In genomic region chr13:106818971-106819370, GRCh38 we compare ENCODE assay signal across 14 cellular contexts.
DNase-seq lines count a peak whose midpoint lies in the region; ATAC-seq and TF ChIP-seq lines count a peak whose summit lies in the region.
"Had no signal": no experiment of that assay in that cellular context is flagged by ENCODE, and none has a peak within 500 bp of the region (broad histone marks: within the 10 kb centered on the region; RNA-seq: fewer than 3 reads in every experiment).

No MANE protein-coding gene starts in this region.

- H3K27ac ChIP-seq in GM23338 (ENCODE audit: low read depth) (no peak overlapping the region), VCaP (peak overlapping the region; percentile 56), trophoblast cell (ENCODE audit: low read depth, low read length) (no peak overlapping the region), heart left ventricle (no peak overlapping the region)
- H3K27ac ChIP-seq: GM23248 had no signal

- no peak overlapping the region for H3K4me2 ChIP-seq in GM23338
- no peak overlapping the region for H3K4me2 ChIP-seq in trophoblast cell (ENCODE audit: low read length)

- H2AFZ ChIP-seq in GM23338: 0 out of 2 replicates have a peak overlapping the region, but pooled peaks have one; percentile 21
- no peak overlapping the region for H2AFZ ChIP-seq in trophoblast cell (ENCODE audit: insufficient read depth, low read length, poor library complexity)
- H2AFZ ChIP-seq: GM23248 had no signal

- H4K8ac ChIP-seq in trophoblast cell (ENCODE audit: low read depth, low read length): no peak overlapping the region

- H3K4ac ChIP-seq in trophoblast cell (ENCODE audit: low read depth, low read length): no peak overlapping the region

- in situ Hi-C loops in GM13977 (cut with MboI; ENCODE audit: low pct_unique_long_range_greater_than_20kb, low sequenced_read_pairs, unreplicated experiment): no loop called here

- no peak overlapping the region for H3K9ac ChIP-seq in trophoblast cell (ENCODE audit: low read length)
- H3K9ac ChIP-seq: GM23248 had no signal

- intact Hi-C loops in heart left ventricle (cut with DNase I): no loop called here

- no peak overlapping the region for H2AK5ac ChIP-seq in trophoblast cell (ENCODE audit: low read length)

- no peaks in the 10 kb centered on the region for H3K36me3 ChIP-seq in GM23338 (ENCODE audit: insufficient read depth)
- no peaks in the 10 kb centered on the region for H3K36me3 ChIP-seq in trophoblast cell (ENCODE audit: control insufficient read depth in 1 of 2, insufficient read depth in 2 of 2, low read length in 2 of 2)
- H3K36me3 ChIP-seq in heart left ventricle: no peaks in the 10 kb centered on the region

- TF ChIP-seq POLR2A in heart left ventricle (IDR thresholded peaks at IDR 0.05): no peak

- H3K4me1 ChIP-seq in GM23338 (ENCODE audit: insufficient read depth): peaks cover 29% of the 10 kb centered on the region
- no peaks in the 10 kb centered on the region for H3K4me1 ChIP-seq in trophoblast cell (ENCODE audit: control insufficient read depth in 1 of 2, insufficient read depth in 2 of 2, low read length in 2 of 2)
- H3K4me1 ChIP-seq in heart left ventricle: peaks cover 0 to 4% (median 0%) of the 10 kb centered on the region in 12 donors

- no peak for ATAC-seq in GM23338
- ATAC-seq in heart left ventricle: no peak
- ATAC-seq: HCT116 had no signal

- no peaks in the 10 kb centered on the region for H3K79me1 ChIP-seq in trophoblast cell (ENCODE audit: low read length)

- no peak overlapping the region for H4K91ac ChIP-seq in trophoblast cell (ENCODE audit: low read depth, low read length)

- no peaks in the 10 kb centered on the region for H3F3A ChIP-seq in GM23338 (replicated peaks; ENCODE audit: low read depth)

- no peak for DNase-seq in GM23338 (ENCODE audit: low spot score)
- peak; percentile 30 to 81 for DNase-seq in trophoblast cell
- DNase-seq in heart left ventricle: no peak
- no peak for DNase-seq in DMS53 treated with DMSO at 0.1 percent for 48 hours (lab: John Stamatoyannopoulos, UW; ENCODE audit: unreplicated experiment)
- DNase-seq in GM13977 (ENCODE audit: low spot score): no peak
- DNase-seq: Calu3; CD4-positive, CD25-positive, alpha-beta regulatory T cell; CD8-positive, alpha-beta memory T cell; DMS53; DND-41; GM23248; H9 had no signal

- no peak overlapping the region for H3K23ac ChIP-seq in trophoblast cell (ENCODE audit: low read length)

- H3K9me2 ChIP-seq in GM23338 (ENCODE audit: insufficient read depth): no peaks in the 10 kb centered on the region

- TF ChIP-seq CTCF in GM23338 (conservative IDR thresholded peaks at IDR 0.05; ENCODE audit: low read depth in 2 of 2): no peak
- no peak for TF ChIP-seq CTCF in VCaP (conservative IDR thresholded peaks at IDR 0.05)
- no peak for TF ChIP-seq CTCF in heart left ventricle (IDR thresholded peaks at IDR 0.05)
- no peak for TF ChIP-seq CTCF in GM13977 (IDR thresholded peaks at IDR 0.05; ENCODE audit: extremely low read depth, insufficient read depth, missing control alignments)

- H3K27me3 ChIP-seq in GM23338 (ENCODE audit: insufficient read depth) (no peaks in the 10 kb centered on the region), trophoblast cell (ENCODE audit: insufficient read depth, low read length) (no peaks in the 10 kb centered on the region), heart left ventricle (no peaks in the 10 kb centered on the region)

- H3K4me3 ChIP-seq in GM23338: no peak overlapping the region
- no peak overlapping the region for H3K4me3 ChIP-seq in trophoblast cell (ENCODE audit: low read depth, low read length)
- no peak overlapping the region for H3K4me3 ChIP-seq in heart left ventricle
- H3K4me3 ChIP-seq: GM23248 had no signal

- H4K12ac ChIP-seq in trophoblast cell (ENCODE audit: low read depth, low read length): no peak overlapping the region

- no peak overlapping the region for H2BK120ac ChIP-seq in trophoblast cell (ENCODE audit: insufficient read depth, low read length, poor library complexity)

- peaks cover 47% of the 10 kb centered on the region for H3K4me1 Mint-ChIP-seq in GM23338
- H3K4me1 Mint-ChIP-seq: CD4-positive, CD25-positive, alpha-beta regulatory T cell; CD8-positive, alpha-beta memory T cell had no signal

- H3K9me3 ChIP-seq in trophoblast cell (ENCODE audit: insufficient read depth, low read depth, low read length) (no peaks in the 10 kb centered on the region), heart left ventricle (no peaks in the 10 kb centered on the region)

- H3K18ac ChIP-seq in trophoblast cell (ENCODE audit: low read length): no peak overlapping the region

- peaks cover 4% of the 10 kb centered on the region for H3K27me3 Mint-ChIP-seq in GM23338 (ENCODE audit: insufficient read depth, low read depth, poor library complexity)
- H3K27me3 Mint-ChIP-seq: CD4-positive, CD25-positive, alpha-beta regulatory T cell had no signal

- H4K20me1 ChIP-seq in GM23338 (replicated peaks; ENCODE audit: insufficient read depth): no peaks in the 10 kb centered on the region

- H3K9me3 Mint-ChIP-seq in GM23338: no peaks in the 10 kb centered on the region
- H3K9me3 Mint-ChIP-seq: H9 had no signal

- no peak overlapping the region for H3K14ac ChIP-seq in trophoblast cell (ENCODE audit: low read length)

- H2BK12ac ChIP-seq in trophoblast cell (ENCODE audit: low read length): no peak overlapping the region

- H3K79me2 ChIP-seq in GM23338 (replicated peaks; ENCODE audit: insufficient read depth) (no peaks in the 10 kb centered on the region), trophoblast cell (ENCODE audit: control insufficient read depth, insufficient read depth, low read length, poor library complexity) (no peaks in the 10 kb centered on the region)

- no peak overlapping the region for H2BK5ac ChIP-seq in trophoblast cell (ENCODE audit: low read depth, low read length, poor library complexity)

- no peaks in the 10 kb centered on the region for H3K36me3 Mint-ChIP-seq in GM23338 (ENCODE audit: low read depth)
- H3K36me3 Mint-ChIP-seq: CD4-positive, CD25-positive, alpha-beta regulatory T cell; CD8-positive, alpha-beta memory T cell had no signal

- H3K4me3 Mint-ChIP-seq in GM23338: no peak overlapping the region
- H3K4me3 Mint-ChIP-seq: CD4-positive, CD25-positive, alpha-beta regulatory T cell; CD8-positive, alpha-beta memory T cell; H9 had no signal

- no CpG with 5 or more reads among the region's 3 CpGs for WGBS in trophoblast cell (ENCODE audit: extremely low coverage, insufficient coverage, insufficient read length)
- WGBS in heart left ventricle, 4 donors: 62 to 74% (median 71%) methylated on average over 3 of the region's 3 CpGs

- no peak overlapping the region for H3K27ac Mint-ChIP-seq in GM23338
- H3K27ac Mint-ChIP-seq: CD4-positive, CD25-positive, alpha-beta regulatory T cell; CD8-positive, alpha-beta memory T cell had no signal

TF ChIP-seq in GM23338, 12 proteins besides CTCF, POLR2A, EP300 and RAD21:
- no peak for TF ChIP-seq STAT1 (IDR thresholded peaks at IDR 0.05; ENCODE audit: unreplicated experiment)
- no peak for TF ChIP-seq JUNB (IDR thresholded peaks at IDR 0.05; ENCODE audit: unreplicated experiment)
- TF ChIP-seq ETS1 (IDR thresholded peaks at IDR 0.05): no peak
- no peak for TF ChIP-seq ZNF114 (CRISPR knock-in tag; IDR thresholded peaks at IDR 0.05)
- TF ChIP-seq POLR2AphosphoS5 (IDR thresholded peaks at IDR 0.05; ENCODE audit: low read depth): no peak
- TF ChIP-seq EZH2 (IDR thresholded peaks at IDR 0.05; ENCODE audit: low read depth, unreplicated experiment): no peak
- no peak for TF ChIP-seq CREB1 (CRISPR knock-in tag; IDR thresholded peaks at IDR 0.05; ENCODE audit: low read depth)
TF ChIP-seq in GM23338: peak in this region for 0.

Comparison
In these comparisons a context has a peak if more than half of its experiments do, and no peak if none do; other contexts are left out.
1. DNase-seq: peak in trophoblast cell (2 of 2); none in GM23338 (single experiment), heart left ventricle (0 of 5), DMS53 treated with DMSO at 0.1 percent for 48 hours (single experiment) and GM13977 (single experiment).